ENCODE assay signal across 8 cellular contexts in the genomic region with DNA sequence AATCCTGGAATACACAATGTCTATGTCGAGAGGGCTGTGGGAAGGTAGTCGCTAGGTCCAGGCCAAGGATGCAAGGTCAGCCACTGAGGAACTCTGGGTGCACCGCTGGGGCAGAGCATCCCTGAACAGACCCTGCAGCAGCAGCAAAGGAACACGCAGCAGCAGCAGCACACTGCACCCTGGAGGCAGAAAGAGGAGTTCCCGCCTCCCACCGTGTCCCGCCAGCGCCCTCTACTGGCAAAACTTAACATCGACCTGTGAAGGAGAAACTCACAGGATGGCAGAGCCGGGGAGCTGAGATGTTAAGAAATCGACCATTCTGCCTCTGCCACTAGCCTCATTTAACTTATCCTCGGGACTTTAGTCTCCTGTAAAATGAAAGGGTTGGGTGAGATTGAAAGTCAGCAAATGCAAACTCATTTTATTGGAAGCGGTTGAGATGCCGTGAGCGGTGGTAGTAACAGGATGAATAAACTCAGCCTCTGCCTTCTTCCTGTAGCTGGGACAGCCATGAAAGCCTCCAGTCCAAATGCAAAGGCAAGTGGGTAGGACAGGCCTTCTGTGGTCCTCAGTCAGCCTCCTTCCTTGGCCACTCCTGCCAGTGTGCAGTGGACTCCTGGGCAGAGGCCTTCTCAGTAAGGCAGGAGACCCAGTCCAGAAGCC. TPM values are rescaled to one million over a fixed set of nuclear protein-coding genes. Genes with fewer than 3 reads are reported as not detected.
DNase-seq lines count a peak whose midpoint lies in the region; ATAC-seq and TF ChIP-seq lines count a peak whose summit lies in the region.

No MANE protein-coding gene starts in this region.

- H2BK5ac ChIP-seq in neuronal stem cell (ENCODE audit: low read length) = no peak overlapping the region

- no peak overlapping the region for H3K9ac ChIP-seq in neuronal stem cell (ENCODE audit: low read depth, low read length, poor library complexity)

- H3K27ac ChIP-seq in VCaP (no peak overlapping the region), neuronal stem cell (replicated peaks; ENCODE audit: low read length) (no peak overlapping the region)

- H2BK12ac ChIP-seq in neuronal stem cell (ENCODE audit: low read length) = no peak overlapping the region

- no peaks in the 10 kb centered on the region for H3K27me3 ChIP-seq in neuronal stem cell (ENCODE audit: control insufficient read depth in 3 of 3, insufficient read depth in 3 of 3, low read depth in 1 of 3, low read length in 3 of 3)

- no peak overlapping the region for H3K23ac ChIP-seq in neuronal stem cell (ENCODE audit: low read depth, low read length, poor library complexity)

- no peak overlapping the region for H3K14ac ChIP-seq in neuronal stem cell (ENCODE audit: low read length)

- no peak overlapping the region for H3K18ac ChIP-seq in neuronal stem cell (ENCODE audit: low read length)

- no peak overlapping the region for H4K91ac ChIP-seq in neuronal stem cell (ENCODE audit: low read depth, low read length, poor library complexity)

- in situ Hi-C loops in ACHN (cut with HindIII; ENCODE audit: low pct_ligation_motif_present, low pct_unique_long_range_greater_than_20kb, low sequenced_read_pairs) = no loop called here

- no peak overlapping the region for H3K4me2 ChIP-seq in neuronal stem cell (ENCODE audit: insufficient read depth, low read length, poor library complexity, severe bottlenecking)

- no peak overlapping the region for H4K8ac ChIP-seq in neuronal stem cell (ENCODE audit: low read depth, low read length)

- no peak overlapping the region for H3K4ac ChIP-seq in neuronal stem cell (ENCODE audit: low read length)

- no peak overlapping the region for H2AK5ac ChIP-seq in neuronal stem cell (ENCODE audit: low read depth, low read length)

- peak; percentile 89 for DNase-seq in ACHN
- DNase-seq in NCI-H146 treated with DMSO at 0.1 percent for 48 hours (lab: John Stamatoyannopoulos, UW; ENCODE audit: unreplicated experiment) = peak; percentile 54
- DNase-seq in epithelial cell of proximal tubule (ENCODE audit: low read depth) = no peak
- peak; percentile 58 for DNase-seq in neuronal stem cell (ENCODE audit: low spot score)
- DNase-seq in DMS79 treated with DMSO at 0.1 percent for 48 hours (lab: John Stamatoyannopoulos, UW) = no peak

- WGBS in neuronal stem cell (ENCODE audit: extremely low coverage in 2 of 2, insufficient read length in 2 of 2, insufficient replicate concordance in 1 of 2), 2 donors = no CpG with 5 or more reads among the region's 15 CpGs

- H3K36me3 ChIP-seq in neuronal stem cell (replicated peaks in 1 of 2; ENCODE audit: control insufficient read depth in 2 of 2, insufficient read depth in 2 of 2, low read length in 2 of 2) = no peaks in the 10 kb centered on the region

- H3K79me1 ChIP-seq in neuronal stem cell (ENCODE audit: low read depth, low read length) = no peaks in the 10 kb centered on the region

- TF ChIP-seq CTCF in GM12875 (IDR thresholded peaks at IDR 0.05; ENCODE audit: borderline replicate concordance, insufficient read depth, low read depth, low read length) = peak; percentile 100
- TF ChIP-seq CTCF in VCaP (conservative IDR thresholded peaks at IDR 0.05) = peak; percentile 74
- peak; percentile 99 for TF ChIP-seq CTCF in epithelial cell of proximal tubule (conservative IDR thresholded peaks at IDR 0.05; ENCODE audit: low read depth, low read length)

- H2BK15ac ChIP-seq in neuronal stem cell (ENCODE audit: low read length) = no peak overlapping the region

- no peak overlapping the region for H2BK120ac ChIP-seq in neuronal stem cell (ENCODE audit: low read depth, low read length)

- peak overlapping the region; percentile 9 for H2AFZ ChIP-seq in neuronal stem cell (ENCODE audit: low read length)

- no peaks in the 10 kb centered on the region for H3K4me1 ChIP-seq in neuronal stem cell (ENCODE audit: control insufficient read depth in 2 of 2, insufficient read depth in 1 of 2, low read depth in 1 of 2, low read length in 2 of 2)

- ATAC-seq in HG02759 (IDR thresholded peaks at IDR 0.05; ENCODE audit: unreplicated experiment) = peak; percentile 83

- H3K4me3 ChIP-seq in GM12875 (ENCODE audit: low read depth, low read length) (no peak overlapping the region), epithelial cell of proximal tubule (ENCODE audit: low read depth, low read length) (no peak overlapping the region), neuronal stem cell (ENCODE audit: low read length in 2 of 2) (no peak overlapping the region)

- H3K9me3 ChIP-seq in neuronal stem cell (replicated peaks in 1 of 2; ENCODE audit: control insufficient read depth in 2 of 2, insufficient read depth in 1 of 2, low read depth in 1 of 2, low read length in 2 of 2) = peaks cover 0 to 6% of the 10 kb centered on the region in 2 donors

RNA-seq across cellular contexts. Expression of a gene that starts 45.6 kb away (rescaled TPM):
- not detected in 2 replicates for total RNA-seq in epithelial cell of proximal tubule
- polyA plus RNA-seq in neuronal stem cell (2013, experiment 1 of 2) = not detected
- not detected for polyA plus RNA-seq in neuronal stem cell (2013, experiment 2 of 2)

Comparison
In these comparisons a context has a peak if more than half of its experiments do, and no peak if none do; other contexts are left out.
1. DNase-seq: peak in ACHN (single experiment), NCI-H146 treated with DMSO at 0.1 percent for 48 hours (single experiment) and neuronal stem cell (single experiment); none in epithelial cell of proximal tubule (single experiment) and DMS79 treated with DMSO at 0.1 percent for 48 hours (single experiment).
2. Peak in every context shown above with its lines, with median percentiles within 50 percentile points of each other: CTCF ChIP-seq.